In the genomic region with DNA sequence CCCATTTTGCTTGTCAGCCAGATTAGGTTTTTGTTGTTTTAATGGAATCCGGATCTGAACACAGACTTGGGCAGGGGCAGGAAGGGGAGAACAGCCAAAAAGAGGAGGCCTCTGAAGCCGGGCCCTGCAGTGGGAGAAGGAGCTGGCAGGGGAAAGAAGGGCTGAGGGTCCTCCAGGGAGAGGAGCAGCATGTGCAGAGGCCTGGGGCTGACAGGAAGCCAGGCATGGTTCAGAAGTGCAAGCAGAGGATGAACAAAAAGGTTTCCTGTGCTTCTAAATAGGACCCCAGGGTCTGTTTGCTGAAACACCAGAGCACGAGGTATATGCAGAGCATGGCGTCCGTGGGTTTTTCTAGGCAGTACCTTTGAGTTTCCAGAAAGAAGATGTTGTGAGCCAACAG, we compare ENCODE assay signal across 17 cellular contexts.
"Had no signal": no experiment of that assay in that cellular context is flagged by ENCODE, and none has a peak within 500 bp of the region (broad histone marks: within the 10 kb centered on the region; RNA-seq: fewer than 3 reads in every experiment).

No MANE protein-coding gene starts in this region.

- DNase-seq: activated CD4-positive, alpha-beta memory T cell treated with anti-CD3 and anti-CD28 coated beads, Interleukin-2, amount 10 ng/mL, durations not matched to agents 7 days and 5 days; activated CD4-positive, alpha-beta T cell treated with anti-CD3 and anti-CD28 coated beads for 1 hour; activated CD4-positive, alpha-beta T cell treated with anti-CD3 and anti-CD28 coated beads, Interleukin-2, amount 10 ng/mL, durations not matched to agents 7 days and 5 days; activated T-cell treated with anti-CD3 and anti-CD28 coated beads, Interleukin-2, amount 50 U/mL, for 4 hours; effector CD4-positive, alpha-beta T cell; lower lobe of right lung; stimulated activated CD4-positive, alpha-beta T cell treated with anti-CD3 and anti-CD28 coated beads, Interleukin-12 subunit alpha, Interleukin-12 subunit beta, amount 100 ng/mL, for 4 hours; stimulated activated CD4-positive, alpha-beta T cell treated with anti-CD3 and anti-CD28 coated beads, Interleukin-4, amount 100 ng/mL, for 1 hour; upper lobe of right lung had no signal

- H3K4me3 Mint-ChIP-seq: activated CD4-positive, alpha-beta memory T cell treated with anti-CD3 and anti-CD28 coated beads, Interleukin-2, amount 10 ng/mL, durations not matched to agents 7 days and 5 days; activated CD4-positive, alpha-beta T cell treated with anti-CD3 and anti-CD28 coated beads, Interleukin-2, amount 10 ng/mL, durations not matched to agents 7 days and 5 days; activated T-cell treated with anti-CD3 and anti-CD28 coated beads, Interleukin-2, amount 50 U/mL, for 4 hours; central memory CD8-positive, alpha-beta T cell; natural killer cell treated with Interleukin-12 subunit alpha and Interleukin-12 subunit beta and Interleukin-15 and Interleukin-18, amount 100 ng/mL, for 72 hours; stimulated activated naive CD8-positive, alpha-beta T cell treated with anti-CD3 and anti-CD28 coated beads, Interleukin-15, Interleukin-2, amounts not matched to agents 100 ng/mL and 50 ng/mL, for 24 hours; WTC11 had no signal

- H3K4me1 Mint-ChIP-seq: activated CD4-positive, alpha-beta memory T cell treated with anti-CD3 and anti-CD28 coated beads, Interleukin-2, amount 10 ng/mL, durations not matched to agents 7 days and 5 days had no signal

- H3K4me1 ChIP-seq: thyroid gland, upper lobe of right lung had no signal

- H3K9me3 ChIP-seq: lower lobe of right lung, thyroid gland, upper lobe of right lung had no signal

- H3K4me3 ChIP-seq: lower lobe of right lung, skin epidermis, thyroid gland, upper lobe of right lung had no signal

- H3K27ac ChIP-seq: lower lobe of right lung, skin epidermis, thyroid gland, upper lobe of right lung had no signal

- H3K36me3 ChIP-seq: lower lobe of right lung, thyroid gland, upper lobe of right lung had no signal

- H3K27ac Mint-ChIP-seq: activated CD4-positive, alpha-beta memory T cell treated with anti-CD3 and anti-CD28 coated beads, Interleukin-2, amount 10 ng/mL, durations not matched to agents 7 days and 5 days; activated CD4-positive, alpha-beta T cell treated with anti-CD3 and anti-CD28 coated beads, Interleukin-2, amount 10 ng/mL, durations not matched to agents 7 days and 5 days; activated T-helper 2 cell treated with anti-CD3 and anti-CD28 coated beads, Interferon-gamma antibody, Interleukin-2, Interleukin-4, amounts not matched to agents 10 μg/mL and 5 μg/mL and 100 μg/mL, durations not matched to agents 14 hours and 24 hours and 36 hours; progenitor cell of endocrine pancreas; stimulated activated naive CD8-positive, alpha-beta T cell treated with anti-CD3 and anti-CD28 coated beads, Interleukin-15, Interleukin-2, amounts not matched to agents 100 ng/mL and 50 ng/mL, for 24 hours; WTC11 had no signal

- H3K27me3 Mint-ChIP-seq: stimulated activated naive CD8-positive, alpha-beta T cell treated with anti-CD3 and anti-CD28 coated beads, Interleukin-15, Interleukin-2, amounts not matched to agents 100 ng/mL and 50 ng/mL, for 24 hours had no signal

- H3K27me3 ChIP-seq: thyroid gland, upper lobe of right lung had no signal

- H3K36me3 Mint-ChIP-seq: natural killer cell treated with Interleukin-12 subunit alpha and Interleukin-12 subunit beta and Interleukin-15 and Interleukin-18, amount 100 ng/mL, for 72 hours; WTC11 had no signal

- ATAC-seq: activated T-cell treated with anti-CD3 and anti-CD28 coated beads, Interleukin-2, amount 50 U/mL, for 4 hours had no signal

- H3K9me3 Mint-ChIP-seq: activated CD4-positive, alpha-beta memory T cell treated with anti-CD3 and anti-CD28 coated beads, Interleukin-2, amount 10 ng/mL, durations not matched to agents 7 days and 5 days; activated CD4-positive, alpha-beta T cell treated with anti-CD3 and anti-CD28 coated beads, Interleukin-2, amount 10 ng/mL, durations not matched to agents 7 days and 5 days; activated T-cell treated with anti-CD3 and anti-CD28 coated beads, Interleukin-2, amount 50 U/mL, for 4 hours; activated T-helper 2 cell treated with anti-CD3 and anti-CD28 coated beads, Interferon-gamma antibody, Interleukin-2, Interleukin-4, amounts not matched to agents 10 μg/mL and 5 μg/mL and 100 μg/mL, durations not matched to agents 14 hours and 24 hours and 36 hours; central memory CD8-positive, alpha-beta T cell; natural killer cell treated with Interleukin-12 subunit alpha and Interleukin-12 subunit beta and Interleukin-15 and Interleukin-18, amount 100 ng/mL, for 72 hours; stimulated activated naive CD8-positive, alpha-beta T cell treated with anti-CD3 and anti-CD28 coated beads, Interleukin-15, Interleukin-2, amounts not matched to agents 100 ng/mL and 50 ng/mL, for 24 hours; WTC11 had no signal
